11 cellular contexts compared by ENCODE assay signal in genomic region chr21:36297555-36297937, GRCh38. TPM values are rescaled to one million over a fixed set of nuclear protein-coding genes. Genes with fewer than 3 reads are reported as not detected.
DNase-seq lines count a peak whose midpoint lies in the region; ATAC-seq, FAIRE-seq and TF ChIP-seq lines count a peak whose summit lies in the region.
"Had no signal": no experiment of that assay in that cellular context is flagged by ENCODE, and none has a peak within 500 bp of the region (broad histone marks: within the 10 kb centered on the region; RNA-seq: fewer than 3 reads in every experiment).

No MANE protein-coding gene starts in this region.

- FAIRE-seq in urothelium cell line (lab: Jason Lieb, UNC) = no peak
- FAIRE-seq: colon had no signal

- H3K27me3 ChIP-seq in lower lobe of right lung (ENCODE audit: low read depth) (no peaks in the 10 kb centered on the region), transverse colon (no peaks in the 10 kb centered on the region)

- H3K4me1 Mint-ChIP-seq in activated naive CD4-positive, alpha-beta T cell treated with anti-CD3 and anti-CD28 coated beads for 36 hours (ENCODE audit: low read depth) = peaks cover 49% of the 10 kb centered on the region
- peaks cover 29% of the 10 kb centered on the region for H3K4me1 Mint-ChIP-seq in activated T-helper 1 cell treated with anti-CD3 and anti-CD28 coated beads, Interleukin-12 subunit alpha, Interleukin-12 subunit beta, Interleukin-2, Interleukin-4 antibody, amounts not matched to agents 30 ng/mL and 10 ng/mL and 1 ng/mL, durations not matched to agents 14 hours and 24 hours and 36 hours (ENCODE audit: low read depth)
- H3K4me1 Mint-ChIP-seq: neural crest cell had no signal

- TF ChIP-seq POLR2A in transverse colon (IDR thresholded peaks at IDR 0.05) = no peak

- H3K9me3 ChIP-seq in lower lobe of right lung (no peaks in the 10 kb centered on the region), transverse colon (no peaks in the 10 kb centered on the region)

- CTCF ChIA-PET in activated naive CD4-positive, alpha-beta T cell treated with anti-CD3 and anti-CD28 coated beads for 36 hours (lab: Charles Lee) = interaction anchor here (0.7 to 1.9 kb wide), 3 partner anchors 9 to 34 kb away, joined by 3 to 11 read pairs (median 5); partner anchors contain the start of gene MORC3

- peaks cover 18% of the 10 kb centered on the region for H3K4me1 ChIP-seq in lower lobe of right lung
- H3K4me1 ChIP-seq in transverse colon = peaks cover 0 to 33% (median 19%) of the 10 kb centered on the region in 4 donors

- H3K4me3 Mint-ChIP-seq in activated naive CD4-positive, alpha-beta T cell treated with anti-CD3 and anti-CD28 coated beads for 36 hours = peak overlapping the region; percentile 40
- H3K4me3 Mint-ChIP-seq in activated T-helper 1 cell treated with anti-CD3 and anti-CD28 coated beads, Interleukin-12 subunit alpha, Interleukin-12 subunit beta, Interleukin-2, Interleukin-4 antibody, amounts not matched to agents 30 ng/mL and 10 ng/mL and 1 ng/mL, durations not matched to agents 14 hours and 24 hours and 36 hours = peak overlapping the region; percentile 66
- H3K4me3 Mint-ChIP-seq: neural crest cell had no signal

- TF ChIP-seq CTCF in lower lobe of right lung (IDR thresholded peaks at IDR 0.05) = no peak
- no peak for TF ChIP-seq CTCF in transverse colon (IDR thresholded peaks at IDR 0.05)

- H3K36me3 ChIP-seq in lower lobe of right lung (peaks cover 11% of the 10 kb centered on the region), transverse colon (peaks cover 0 to 13% (median 4%) of the 10 kb centered on the region in 4 donors)

- ATAC-seq in lower lobe of right lung = no peak

- no peaks in the 10 kb centered on the region for H3K27me3 Mint-ChIP-seq in activated naive CD4-positive, alpha-beta T cell treated with anti-CD3 and anti-CD28 coated beads for 36 hours (ENCODE audit: low read depth)
- H3K27me3 Mint-ChIP-seq in activated T-helper 1 cell treated with anti-CD3 and anti-CD28 coated beads, Interleukin-12 subunit alpha, Interleukin-12 subunit beta, Interleukin-2, Interleukin-4 antibody, amounts not matched to agents 30 ng/mL and 10 ng/mL and 1 ng/mL, durations not matched to agents 14 hours and 24 hours and 36 hours (ENCODE audit: insufficient read depth) = peaks cover 6% of the 10 kb centered on the region

- H3K9me3 Mint-ChIP-seq in activated naive CD4-positive, alpha-beta T cell treated with anti-CD3 and anti-CD28 coated beads for 36 hours = peaks cover 2% of the 10 kb centered on the region
- no peaks in the 10 kb centered on the region for H3K9me3 Mint-ChIP-seq in activated T-helper 1 cell treated with anti-CD3 and anti-CD28 coated beads, Interleukin-12 subunit alpha, Interleukin-12 subunit beta, Interleukin-2, Interleukin-4 antibody, amounts not matched to agents 30 ng/mL and 10 ng/mL and 1 ng/mL, durations not matched to agents 14 hours and 24 hours and 36 hours
- H3K9me3 Mint-ChIP-seq: neural crest cell had no signal

- H3K36me3 Mint-ChIP-seq in activated naive CD4-positive, alpha-beta T cell treated with anti-CD3 and anti-CD28 coated beads for 36 hours (ENCODE audit: low read depth) = peaks cover 5% of the 10 kb centered on the region
- peaks cover 10% of the 10 kb centered on the region for H3K36me3 Mint-ChIP-seq in activated T-helper 1 cell treated with anti-CD3 and anti-CD28 coated beads, Interleukin-12 subunit alpha, Interleukin-12 subunit beta, Interleukin-2, Interleukin-4 antibody, amounts not matched to agents 30 ng/mL and 10 ng/mL and 1 ng/mL, durations not matched to agents 14 hours and 24 hours and 36 hours (ENCODE audit: low read depth)

- intact Hi-C loops in activated naive CD4-positive, alpha-beta T cell treated with anti-CD3 and anti-CD28 coated beads for 36 hours (cut with micrococcal nuclease) = no loop called here
- intact Hi-C loops in activated T-helper 1 cell treated with anti-CD3 and anti-CD28 coated beads, Interleukin-12 subunit alpha, Interleukin-12 subunit beta, Interleukin-2, Interleukin-4 antibody, amounts not matched to agents 30 ng/mL and 10 ng/mL and 1 ng/mL, durations not matched to agents 14 hours and 24 hours and 36 hours (cut with micrococcal nuclease) = no loop called here
- intact Hi-C loops in lower lobe of right lung (cut with DNase I) (no loop called here), transverse colon (cut with DNase I; ENCODE audit: low total_unique reads) (no loop called here)

- TF ChIP-seq EP300 in transverse colon (IDR thresholded peaks at IDR 0.05; ENCODE audit: low read depth) = no peak

- H3K27ac Mint-ChIP-seq in activated naive CD4-positive, alpha-beta T cell treated with anti-CD3 and anti-CD28 coated beads for 36 hours = peak overlapping the region; percentile 85
- no peak overlapping the region for H3K27ac Mint-ChIP-seq in activated T-helper 1 cell treated with anti-CD3 and anti-CD28 coated beads, Interleukin-12 subunit alpha, Interleukin-12 subunit beta, Interleukin-2, Interleukin-4 antibody, amounts not matched to agents 30 ng/mL and 10 ng/mL and 1 ng/mL, durations not matched to agents 14 hours and 24 hours and 36 hours

- DNase-seq in activated naive CD4-positive, alpha-beta T cell treated with anti-CD3 and anti-CD28 coated beads for 36 hours = peak; percentile 10
- DNase-seq in activated naive CD4-positive, alpha-beta T cell treated with anti-CD3 and anti-CD28 coated beads, Interleukin-2, amount 50 U/mL, for 16 hours = no peak
- no peak for DNase-seq in activated T-helper 1 cell treated with anti-CD3 and anti-CD28 coated beads, Interleukin-12 subunit alpha, Interleukin-12 subunit beta, Interleukin-2, Interleukin-4 antibody, amounts not matched to agents 30 ng/mL and 10 ng/mL and 1 ng/mL, durations not matched to agents 14 hours and 24 hours and 36 hours (ENCODE audit: low spot score)
- DNase-seq in lower lobe of right lung (no peak), transverse colon (no peak), NCI-H526 (lab: John Stamatoyannopoulos, UW) (no peak), NCI-H2196 treated with DMSO at 0.1 percent for 48 hours (lab: John Stamatoyannopoulos, UW; ENCODE audit: unreplicated experiment) (no peak), urothelium cell line (ENCODE audit: low spot score) (no peak)
- DNase-seq: NCI-H1436 had no signal

- H3K4me3 ChIP-seq in lower lobe of right lung = peak overlapping the region; percentile 39
- peak overlapping the region in 3 of 4 donors; percentile 16 to 36 (median 22) for H3K4me3 ChIP-seq in transverse colon

- H3K27ac ChIP-seq in lower lobe of right lung (peak overlapping the region; percentile 86), transverse colon (peak overlapping the region; percentile 84 to 86 (median 86))

- 86% methylated on average over 3 of the region's 3 CpGs; no CpG with 5 or more reads in 1 of the 2 donors for WGBS in transverse colon (ENCODE audit: low coverage in 1 of 2), 2 donors

- in situ Hi-C loops in transverse colon (cut with MboI; ENCODE audit: low pct_ligation_motif_present in 1 of 4, low pct_unique_long_range_greater_than_20kb in 1 of 4, low sequenced_read_pairs in 3 of 4) = no loop called here

RNA-seq across cellular contexts. Expression of gene MORC3, which starts 22.5 kb away (rescaled TPM):
- total RNA-seq in activated naive CD4-positive, alpha-beta T cell treated with anti-CD3 and anti-CD28 coated beads for 36 hours = 10 to 100 TPM; 26.7 to 28.6 TPM
- 22.1 and 23.5 TPM in 2 replicates for total RNA-seq in activated T-helper 1 cell treated with anti-CD3 and anti-CD28 coated beads, Interleukin-12 subunit alpha, Interleukin-12 subunit beta, Interleukin-2, Interleukin-4 antibody, amounts not matched to agents 30 ng/mL and 10 ng/mL and 1 ng/mL, durations not matched to agents 14 hours and 24 hours and 36 hours
- total RNA-seq in lower lobe of right lung (42.3 TPM), transverse colon (100 to 1,000 TPM in 1 of 4 donors, 10 to 100 TPM in 3; 33.7 to 127 (median 56.8) TPM)
